ENCODE assay signal across 11 cellular contexts in genomic region chr12:31603546-31604009, GRCh38. TPM values are rescaled to one million over a fixed set of nuclear protein-coding genes. Genes with fewer than 3 reads are reported as not detected.
A peak's percentile ranks its signal among the peaks of the same experiment; 100 is the strongest.
DNase-seq lines count a peak whose midpoint lies in the region; ATAC-seq and TF ChIP-seq lines count a peak whose summit lies in the region.
"Had no signal": no experiment of that assay in that cellular context is flagged by ENCODE, and none has a peak within 500 bp of the region (broad histone marks: within the 10 kb centered on the region; RNA-seq: fewer than 3 reads in every experiment).

No MANE protein-coding gene starts in this region.

- TF ChIP-seq CTCF in mucosa of descending colon (IDR thresholded peaks at IDR 0.05), result no peak

- no peaks in the 10 kb centered on the region for H3K36me3 ChIP-seq in mucosa of descending colon (ENCODE audit: low read depth)
- H3K36me3 ChIP-seq: ascending aorta, HAP-1, prostate gland had no signal

- peaks cover 13% of the 10 kb centered on the region for H3K9me3 ChIP-seq in mucosa of descending colon
- H3K9me3 ChIP-seq: prostate gland had no signal

- DNase-seq in mucosa of descending colon (no peak), T-helper 9 cell (no peak), NCI-H526 treated with DMSO at 0.1 percent for 48 hours (lab: John Stamatoyannopoulos, UW) (no peak)
- DNase-seq in activated CD4-positive, alpha-beta T cell treated with anti-CD3 and anti-CD28 coated beads for 4 hours, result no peak
- DNase-seq: NCI-H1092 treated with DMSO at 0.1 percent for 48 hours had no signal

- intact Hi-C loops in mucosa of descending colon (cut with DNase I, micrococcal nuclease), result no loop called here

- ATAC-seq in GM19023 (IDR thresholded peaks at IDR 0.05; ENCODE audit: unreplicated experiment) (peak; percentile 97), GM21786 (IDR thresholded peaks at IDR 0.05; ENCODE audit: unreplicated experiment) (peak; percentile 97), HG03354 (IDR thresholded peaks at IDR 0.05; ENCODE audit: poor library complexity, severe bottlenecking, unreplicated experiment) (peak; percentile 98), mucosa of descending colon (peak; percentile 59)

- no peak overlapping the region for H3K4me3 ChIP-seq in mucosa of descending colon
- H3K4me3 ChIP-seq: ascending aorta, HAP-1, prostate gland had no signal

- no peaks in the 10 kb centered on the region for H3K4me1 ChIP-seq in mucosa of descending colon (ENCODE audit: low read depth)
- H3K4me1 ChIP-seq: ascending aorta, HAP-1, prostate gland had no signal

RNA-seq across cellular contexts. Expression of gene DENND5B, which starts 12.6 kb away (rescaled TPM):
- 10 to 100 TPM; 10.4 to 20.3 (median 12.8) TPM for total RNA-seq in mucosa of descending colon

RNA-seq across cellular contexts. Expression of gene ETFBKMT, which starts 55.9 kb away (rescaled TPM):
- 1 to 10 TPM; 5.6 to 7.0 (median 6.1) TPM for total RNA-seq in mucosa of descending colon
